In the genomic region with DNA sequence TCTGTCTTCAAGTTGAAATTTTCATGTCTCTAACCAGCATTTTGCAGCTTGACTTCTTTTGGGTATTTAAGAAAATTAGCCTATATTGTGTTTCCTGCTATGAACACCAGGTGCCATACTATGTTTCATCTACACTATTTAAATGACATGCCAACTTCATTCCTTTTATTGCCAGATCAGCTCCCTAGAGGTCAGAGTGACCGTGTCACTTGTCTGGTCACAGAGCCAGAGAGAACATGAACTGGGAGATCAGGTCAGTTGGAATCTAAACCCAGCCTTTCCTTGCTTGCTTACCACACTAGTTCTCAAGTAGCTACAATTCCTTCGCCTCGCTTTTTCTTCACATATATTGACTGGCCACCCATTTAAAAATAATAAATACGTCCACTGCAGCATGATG, we compare ENCODE assay signal across 20 cellular contexts.
A peak's percentile ranks its signal among the peaks of the same experiment; 100 is the strongest.
DNase-seq lines count a peak whose midpoint lies in the region; ATAC-seq, FAIRE-seq and TF ChIP-seq lines count a peak whose summit lies in the region.
"Had no signal": no experiment of that assay in that cellular context is flagged by ENCODE, and none has a peak within 500 bp of the region (broad histone marks: within the 10 kb centered on the region; RNA-seq: fewer than 3 reads in every experiment).

No MANE protein-coding gene starts in this region.

- no peak overlapping the region for H3K23ac ChIP-seq in mesendoderm (ENCODE audit: low read length)

- H3K4ac ChIP-seq in mesendoderm (ENCODE audit: low read depth, low read length) = no peak overlapping the region

- H3K36me3 Mint-ChIP-seq in endodermal cell (ENCODE audit: low read depth) = no peaks in the 10 kb centered on the region
- H3K36me3 Mint-ChIP-seq: CD14-positive monocyte; CD4-positive, alpha-beta memory T cell had no signal

- H4K5ac ChIP-seq in mesendoderm (ENCODE audit: low read length) = no peak overlapping the region

- DNase-seq in Right ventricle myocardium superior (no peak), heart right ventricle (no peak), endodermal cell (no peak), mesendoderm (no peak), NCI-H2107 treated with DMSO at 0.1 percent for 48 hours (lab: John Stamatoyannopoulos, UW; ENCODE audit: unreplicated experiment) (no peak), urothelium cell line (ENCODE audit: low spot score) (no peak), adrenal gland (no peak)
- DNase-seq: AML-193; CD4-positive, alpha-beta memory T cell; DMS153; DMS79; GDM1; GOT3; H9 had no signal

- intact Hi-C loops in Right ventricle myocardium superior (cut with DNase I) = no loop called here
- intact Hi-C loops in heart right ventricle (cut with DNase I) = no loop called here
- intact Hi-C loops in adrenal gland (cut with DNase I) = no loop called here

- H3K4me1 ChIP-seq in heart right ventricle = peaks cover 0 to 15% (median 0%) of the 10 kb centered on the region in 9 donors
- peaks cover 9% of the 10 kb centered on the region for H3K4me1 ChIP-seq in endodermal cell (ENCODE audit: control insufficient read depth, insufficient read depth, low read length)
- H3K4me1 ChIP-seq in mesendoderm (ENCODE audit: control insufficient read depth, low read depth, low read length) = peaks cover 6% of the 10 kb centered on the region
- H3K4me1 ChIP-seq in adrenal gland (replicated peaks in 1 of 2) = no peaks in the 10 kb centered on the region

- no peak overlapping the region for H3K56ac ChIP-seq in mesendoderm (ENCODE audit: low read length)

- H3K4me1 Mint-ChIP-seq in endodermal cell = peaks cover 22% of the 10 kb centered on the region
- H3K4me1 Mint-ChIP-seq: CD14-positive monocyte had no signal

- H3K27ac Mint-ChIP-seq in endodermal cell = no peak overlapping the region

- H3K4me3 ChIP-seq in heart right ventricle = no peak overlapping the region
- H3K4me3 ChIP-seq in endodermal cell (ENCODE audit: low read length) = no peak overlapping the region
- no peak overlapping the region for H3K4me3 ChIP-seq in mesendoderm (ENCODE audit: low read length)
- H3K4me3 ChIP-seq in adrenal gland = no peak overlapping the region
- H3K4me3 ChIP-seq: A549 had no signal

- H2BK15ac ChIP-seq in mesendoderm (replicated peaks; ENCODE audit: low read depth) = peak overlapping the region; percentile 39

- H3K9ac ChIP-seq in endodermal cell (ENCODE audit: extremely low read depth, low read length, poor library complexity, severe bottlenecking) (no peak overlapping the region), mesendoderm (ENCODE audit: low read length) (no peak overlapping the region)

- no peak overlapping the region for H3K4me3 Mint-ChIP-seq in endodermal cell
- H3K4me3 Mint-ChIP-seq: CD14-positive monocyte; CD4-positive, alpha-beta memory T cell; H9 had no signal

- TF ChIP-seq POLR2A in adrenal gland (IDR thresholded peaks at IDR 0.05) = no peak

- H3K18ac ChIP-seq in mesendoderm (ENCODE audit: low read length) = no peak overlapping the region

- ATAC-seq in Right ventricle myocardium superior (ENCODE audit: poor library complexity) (peak; percentile 59), heart right ventricle (no peak)
- ATAC-seq: A549 had no signal

- H2BK120ac ChIP-seq in mesendoderm (ENCODE audit: low read depth, low read length) = no peak overlapping the region

- H3K4me2 ChIP-seq in mesendoderm (ENCODE audit: low read length) = no peak overlapping the region
- H3K4me2 ChIP-seq: A549 had no signal

- H3K9me3 Mint-ChIP-seq in endodermal cell = no peaks in the 10 kb centered on the region
- H3K9me3 Mint-ChIP-seq: CD14-positive monocyte, H9 had no signal

- H3K27me3 Mint-ChIP-seq in endodermal cell (ENCODE audit: insufficient read depth) = peaks cover 2% of the 10 kb centered on the region
- H3K27me3 Mint-ChIP-seq: CD4-positive, alpha-beta memory T cell had no signal

- WGBS in heart right ventricle, 2 donors = 83% methylated on average over 4 of the region's 4 CpGs
- WGBS in endodermal cell (ENCODE audit: insufficient coverage in 1 of 2, insufficient read length in 1 of 2), 2 experiments = 80 to 96% methylated on average over 1 to 4 of the region's 4 CpGs
- WGBS in mesendoderm (ENCODE audit: extremely low coverage, insufficient coverage, low lambda C conversion rate) = no CpG with 5 or more reads among the region's 4 CpGs
- WGBS in adrenal gland, 4 donors = 90 to 96% (median 94%) methylated on average over 4 of the region's 4 CpGs

- no peaks in the 10 kb centered on the region for H3K79me1 ChIP-seq in mesendoderm (ENCODE audit: low read length)

- H3K27ac ChIP-seq in heart right ventricle (no peak overlapping the region), C4-2B (no peak overlapping the region), endodermal cell (ENCODE audit: low read depth, low read length) (no peak overlapping the region), mesendoderm (ENCODE audit: low read depth, low read length) (no peak overlapping the region), adrenal gland (no peak overlapping the region)
- H3K27ac ChIP-seq: 22Rv1, A549 had no signal

- H3K9me3 ChIP-seq in heart right ventricle (no peaks in the 10 kb centered on the region), endodermal cell (ENCODE audit: control insufficient read depth, low read length) (no peaks in the 10 kb centered on the region), adrenal gland (replicated peaks in 1 of 3) (no peaks in the 10 kb centered on the region)
- H3K9me3 ChIP-seq: A549 had no signal

- no peak for FAIRE-seq in urothelium cell line (lab: Jason Lieb, UNC)
- FAIRE-seq: A549, GM12892, GM18507 had no signal

- no peak for TF ChIP-seq CTCF in heart right ventricle (IDR thresholded peaks at IDR 0.05)
- peak; percentile 12 for TF ChIP-seq CTCF in C4-2B (conservative IDR thresholded peaks at IDR 0.05)
- peak; percentile 28 for TF ChIP-seq CTCF in endodermal cell (conservative IDR thresholded peaks at IDR 0.05)
- TF ChIP-seq CTCF in adrenal gland (IDR thresholded peaks at IDR 0.05) = no peak

- H2AK5ac ChIP-seq in mesendoderm (ENCODE audit: low read length) = no peak overlapping the region

- H3K36me3 ChIP-seq in heart right ventricle = no peaks in the 10 kb centered on the region
- no peaks in the 10 kb centered on the region for H3K36me3 ChIP-seq in endodermal cell (ENCODE audit: control insufficient read depth, insufficient read depth, low read length)
- no peaks in the 10 kb centered on the region for H3K36me3 ChIP-seq in mesendoderm (ENCODE audit: control insufficient read depth, insufficient read depth, low read length)
- H3K36me3 ChIP-seq in adrenal gland (replicated peaks in 1 of 2) = no peaks in the 10 kb centered on the region

- no peaks in the 10 kb centered on the region for H3K27me3 ChIP-seq in heart right ventricle
- H3K27me3 ChIP-seq in endodermal cell (ENCODE audit: control insufficient read depth, insufficient read depth, low read length, poor library complexity, severe bottlenecking) = no peaks in the 10 kb centered on the region
- no peaks in the 10 kb centered on the region for H3K27me3 ChIP-seq in mesendoderm (ENCODE audit: insufficient read depth, low read length, poor library complexity)
- no peaks in the 10 kb centered on the region for H3K27me3 ChIP-seq in adrenal gland

- H2BK5ac ChIP-seq in mesendoderm (ENCODE audit: low read length) = no peak overlapping the region

- no peak overlapping the region for H4K8ac ChIP-seq in mesendoderm (ENCODE audit: low read depth, low read length)

- H3K79me2 ChIP-seq in mesendoderm (ENCODE audit: control insufficient read depth, insufficient read depth, low read length) = no peaks in the 10 kb centered on the region

Comparison
In these comparisons a context has a peak if more than half of its experiments do, and no peak if none do; other contexts are left out.
1. CTCF ChIP-seq: peak in C4-2B (single experiment) and endodermal cell (single experiment); none in heart right ventricle (0 of 9) and adrenal gland (0 of 6).